ENCODE assay signal across 24 cellular contexts in the genomic region with DNA sequence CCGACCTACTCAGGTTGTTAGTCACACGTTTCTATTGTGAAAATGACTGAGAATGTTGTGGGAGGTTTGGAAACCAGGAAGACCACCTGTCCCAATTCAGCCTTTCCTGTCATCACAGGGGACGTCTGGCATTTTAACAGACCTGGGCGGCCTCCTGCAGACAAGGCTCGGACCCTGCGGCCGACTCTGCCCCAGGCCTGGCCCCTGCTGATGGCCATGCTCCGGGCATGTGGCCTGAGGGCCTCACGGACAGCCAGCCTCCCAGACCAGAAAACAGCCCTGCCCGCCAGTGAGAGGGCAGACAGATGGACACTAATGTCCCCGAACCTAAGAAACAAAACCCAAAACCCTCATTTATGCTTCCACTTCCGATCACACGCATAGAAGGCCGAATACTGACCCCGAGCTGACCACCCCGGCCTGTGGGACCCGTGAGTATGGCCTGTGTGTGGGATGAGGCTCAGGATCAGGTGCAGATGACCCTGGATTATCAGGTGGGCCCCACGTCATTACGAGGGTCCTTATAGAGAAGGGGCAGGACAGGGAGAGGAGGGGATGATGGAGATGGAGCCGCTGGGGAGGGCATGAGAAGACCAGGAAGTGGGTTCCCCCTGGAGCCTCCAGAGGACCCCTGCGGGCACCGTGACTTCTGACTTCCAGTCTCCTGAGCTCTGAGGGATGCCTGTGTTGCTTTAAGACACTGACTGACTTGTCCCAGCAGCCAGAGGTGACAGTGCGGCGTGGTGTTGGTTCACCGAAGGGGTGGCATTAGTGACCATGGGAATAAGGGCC. TPM values are rescaled to one million over a fixed set of nuclear protein-coding genes. Genes with fewer than 3 reads are reported as not detected.
DNase-seq lines count a peak whose midpoint lies in the region; ATAC-seq and TF ChIP-seq lines count a peak whose summit lies in the region.
"Had no signal": no experiment of that assay in that cellular context is flagged by ENCODE, and none has a peak within 500 bp of the region (broad histone marks: within the 10 kb centered on the region; RNA-seq: fewer than 3 reads in every experiment).

No MANE protein-coding gene starts in this region.

- H3K4me1 Mint-ChIP-seq in WTC11: peaks cover 79% of the 10 kb centered on the region
- H3K4me1 Mint-ChIP-seq: activated CD4-positive, alpha-beta T cell treated with anti-CD3 and anti-CD28 coated beads, Interleukin-2, amount 10 ng/mL, durations not matched to agents 7 days and 5 days; activated naive CD8-positive, alpha-beta T cell treated with anti-CD3 and anti-CD28 coated beads, Interleukin-2, amount 10 ng/mL, durations not matched to agents 7 days and 5 days; memory B cell; naive thymus-derived CD4-positive, alpha-beta T cell; stimulated activated naive B cell treated with anti-CD40 and anti-IgM and Interleukin-4, amounts not matched to agents 10 μg/mL and 1 μg/mL and 100 μg/mL, for 72 hours had no signal

- no peak overlapping the region for H2BK12ac ChIP-seq in mesenchymal stem cell (ENCODE audit: low read length in 2 of 2)

- no peaks in the 10 kb centered on the region for H3K36me3 ChIP-seq in heart left ventricle
- H3K36me3 ChIP-seq in mesenchymal stem cell (ENCODE audit: control insufficient read depth in 1 of 2, insufficient read depth in 2 of 2, low read depth in 1 of 2, low read length in 2 of 2): peaks cover 0 to 84% of the 10 kb centered on the region in 2 experiments
- H3K36me3 ChIP-seq in tibial artery: peaks cover 0 to 5% (median 0%) of the 10 kb centered on the region in 3 donors
- H3K36me3 ChIP-seq: pancreas, uterus had no signal

- H3K4me3 ChIP-seq in heart left ventricle (no peak overlapping the region), mesenchymal stem cell (ENCODE audit: insufficient read depth in 1 of 2, low read depth in 1 of 2, low read length in 2 of 2) (no peak overlapping the region), tibial artery (no peak overlapping the region)
- H3K4me3 ChIP-seq: dorsolateral prefrontal cortex, pancreas, uterus had no signal

- TF ChIP-seq POLR2A in heart left ventricle (IDR thresholded peaks at IDR 0.05): no peak

- peak; percentile 7 for DNase-seq in WTC11 (ENCODE audit: low spot score)
- peak; percentile 5 to 35 (median 14) for DNase-seq in heart left ventricle
- DNase-seq in mesenchymal stem cell: no peak
- DNase-seq in tibial artery: peak in 1 of 2 donors; percentile 59
- no peak for DNase-seq in SW 1271 (lab: John Stamatoyannopoulos, UW)
- DNase-seq in effector CD4-positive, alpha-beta T cell: no peak
- DNase-seq: activated CD4-positive, alpha-beta T cell treated with anti-CD3 and anti-CD28 coated beads, Interleukin-2, amount 10 ng/mL, durations not matched to agents 7 days and 5 days; activated gamma-delta T cell; activated naive CD8-positive, alpha-beta T cell treated with anti-CD3 and anti-CD28 coated beads, Interleukin-2, amount 10 ng/mL, durations not matched to agents 7 days and 5 days; activated T-cell treated with anti-CD3 and anti-CD28 coated beads, Interleukin-2, amount 50 U/mL, for 24 hours; C1 segment of cervical spinal cord; COR-L47; DMS53; dorsolateral prefrontal cortex; kidney glomerular epithelial cell; naive thymus-derived CD4-positive, alpha-beta T cell; NCI-H146; stimulated activated naive B cell treated with anti-CD40 and anti-IgM and Interleukin-4, amounts not matched to agents 10 μg/mL and 1 μg/mL and 100 μg/mL, for 72 hours; uterus had no signal

- no peak overlapping the region for H2BK120ac ChIP-seq in mesenchymal stem cell (ENCODE audit: low read depth, low read length)

- peak overlapping the region; percentile 36 for H4K91ac ChIP-seq in mesenchymal stem cell (ENCODE audit: low read length)

- peak overlapping the region; percentile 74 for H3K27ac Mint-ChIP-seq in WTC11
- H3K27ac Mint-ChIP-seq: activated CD4-positive, alpha-beta T cell treated with anti-CD3 and anti-CD28 coated beads, Interleukin-2, amount 10 ng/mL, durations not matched to agents 7 days and 5 days; activated naive CD8-positive, alpha-beta T cell treated with anti-CD3 and anti-CD28 coated beads, Interleukin-2, amount 10 ng/mL, durations not matched to agents 7 days and 5 days; activated T-cell treated with anti-CD3 and anti-CD28 coated beads, Interleukin-2, amount 50 U/mL, for 24 hours; memory B cell; naive thymus-derived CD4-positive, alpha-beta T cell; stimulated activated naive B cell treated with anti-CD40 and anti-IgM and Interleukin-4, amounts not matched to agents 10 μg/mL and 1 μg/mL and 100 μg/mL, for 72 hours; T-helper 2 cell treated with Interferon-gamma antibody and Interleukin-4, amounts not matched to agents 5 μg/mL and 100 μg/mL, for 36 hours had no signal

- H3K27me3 ChIP-seq in heart left ventricle (no peaks in the 10 kb centered on the region), mesenchymal stem cell (ENCODE audit: control insufficient read depth in 1 of 2, insufficient read depth in 1 of 2, low read length in 2 of 2) (no peaks in the 10 kb centered on the region), tibial artery (no peaks in the 10 kb centered on the region)
- H3K27me3 ChIP-seq: dorsolateral prefrontal cortex, pancreas, uterus had no signal

- CTCF ChIA-PET in WTC11 (lab: Charles Lee): interaction anchor here (0.8 to 1.2 kb wide), 2 partner anchors 106 to 276 kb away, joined by 3 to 8 read pairs; no protein-coding TSS in a partner anchor

- no peaks in the 10 kb centered on the region for H3K9me3 ChIP-seq in heart left ventricle
- H3K9me3 ChIP-seq in mesenchymal stem cell (ENCODE audit: control insufficient read depth, low read length): no peaks in the 10 kb centered on the region
- H3K9me3 ChIP-seq in tibial artery: no peaks in the 10 kb centered on the region
- H3K9me3 ChIP-seq: pancreas, uterus had no signal

- WGBS in heart left ventricle, 4 donors: 93 to 96% (median 95%) methylated on average over 25 of the region's 25 CpGs
- WGBS in mesenchymal stem cell: 95% methylated on average over 23 of the region's 25 CpGs

- H3K79me1 ChIP-seq in mesenchymal stem cell (replicated peaks; ENCODE audit: low read length, poor library complexity, severe bottlenecking): no peaks in the 10 kb centered on the region

- H4K8ac ChIP-seq in mesenchymal stem cell (ENCODE audit: low read length): no peak overlapping the region

- peak overlapping the region; percentile 19 for H2BK15ac ChIP-seq in mesenchymal stem cell (ENCODE audit: low read depth, poor library complexity, severe bottlenecking)

- H3K9ac ChIP-seq in mesenchymal stem cell (ENCODE audit: low read length): no peak overlapping the region

- no peaks in the 10 kb centered on the region for H3K9me3 Mint-ChIP-seq in WTC11
- H3K9me3 Mint-ChIP-seq: activated CD4-positive, alpha-beta T cell treated with anti-CD3 and anti-CD28 coated beads, Interleukin-2, amount 10 ng/mL, durations not matched to agents 7 days and 5 days; activated naive CD8-positive, alpha-beta T cell treated with anti-CD3 and anti-CD28 coated beads, Interleukin-2, amount 10 ng/mL, durations not matched to agents 7 days and 5 days; activated T-cell treated with anti-CD3 and anti-CD28 coated beads, Interleukin-2, amount 50 U/mL, for 24 hours; memory B cell; naive thymus-derived CD4-positive, alpha-beta T cell; stimulated activated naive B cell treated with anti-CD40 and anti-IgM and Interleukin-4, amounts not matched to agents 10 μg/mL and 1 μg/mL and 100 μg/mL, for 72 hours; T-helper 2 cell treated with Interferon-gamma antibody and Interleukin-4, amounts not matched to agents 5 μg/mL and 100 μg/mL, for 36 hours had no signal

- H3K18ac ChIP-seq in mesenchymal stem cell (ENCODE audit: low read depth in 1 of 2, low read length in 2 of 2): no peak overlapping the region

- H2AFZ ChIP-seq in mesenchymal stem cell (ENCODE audit: low read depth, low read length): no peak overlapping the region

- H3K4ac ChIP-seq in mesenchymal stem cell (ENCODE audit: low read depth in 1 of 2, low read length in 2 of 2): peak overlapping the region in 1 of 2 experiments; percentile 38

- no peak overlapping the region for H3K23ac ChIP-seq in mesenchymal stem cell (ENCODE audit: low read length in 2 of 2)

- intact Hi-C loops in heart left ventricle (cut with DNase I): no loop called here
- intact Hi-C loops in tibial artery (cut with DNase I; ENCODE audit: low total_unique reads): no loop called here

- no peaks in the 10 kb centered on the region for H3K36me3 Mint-ChIP-seq in WTC11
- H3K36me3 Mint-ChIP-seq: activated naive CD8-positive, alpha-beta T cell treated with anti-CD3 and anti-CD28 coated beads, Interleukin-2, amount 10 ng/mL, durations not matched to agents 7 days and 5 days; memory B cell; naive thymus-derived CD4-positive, alpha-beta T cell; stimulated activated naive B cell treated with anti-CD40 and anti-IgM and Interleukin-4, amounts not matched to agents 10 μg/mL and 1 μg/mL and 100 μg/mL, for 72 hours had no signal

- H3K27me3 Mint-ChIP-seq in WTC11 (ENCODE audit: low read depth): no peaks in the 10 kb centered on the region; the same call in 1 of the 2 replicates
- H3K27me3 Mint-ChIP-seq: activated CD4-positive, alpha-beta T cell treated with anti-CD3 and anti-CD28 coated beads, Interleukin-2, amount 10 ng/mL, durations not matched to agents 7 days and 5 days; activated naive CD8-positive, alpha-beta T cell treated with anti-CD3 and anti-CD28 coated beads, Interleukin-2, amount 10 ng/mL, durations not matched to agents 7 days and 5 days had no signal

- H3K27ac ChIP-seq in heart left ventricle: peak overlapping the region in 2 of 12 donors; percentile 5 to 97
- no peak overlapping the region for H3K27ac ChIP-seq in mesenchymal stem cell (ENCODE audit: low read length, poor library complexity, severe bottlenecking)
- peak overlapping the region; percentile 89 to 98 for H3K27ac ChIP-seq in tibial artery
- H3K27ac ChIP-seq: dorsolateral prefrontal cortex, pancreas, uterus had no signal

- H3K4me3 Mint-ChIP-seq in WTC11: no peak overlapping the region
- H3K4me3 Mint-ChIP-seq: activated CD4-positive, alpha-beta T cell treated with anti-CD3 and anti-CD28 coated beads, Interleukin-2, amount 10 ng/mL, durations not matched to agents 7 days and 5 days; activated naive CD8-positive, alpha-beta T cell treated with anti-CD3 and anti-CD28 coated beads, Interleukin-2, amount 10 ng/mL, durations not matched to agents 7 days and 5 days; activated T-cell treated with anti-CD3 and anti-CD28 coated beads, Interleukin-2, amount 50 U/mL, for 24 hours; memory B cell; naive thymus-derived CD4-positive, alpha-beta T cell; stimulated activated naive B cell treated with anti-CD40 and anti-IgM and Interleukin-4, amounts not matched to agents 10 μg/mL and 1 μg/mL and 100 μg/mL, for 72 hours; T-helper 2 cell treated with Interferon-gamma antibody and Interleukin-4, amounts not matched to agents 5 μg/mL and 100 μg/mL, for 36 hours had no signal

- H3K14ac ChIP-seq in mesenchymal stem cell (ENCODE audit: low read length in 2 of 2): no peak overlapping the region

- H2AK5ac ChIP-seq in mesenchymal stem cell (ENCODE audit: low read length, severe bottlenecking): no peak overlapping the region

- TF ChIP-seq CTCF in WTC11 (IDR thresholded peaks at IDR 0.05) (no peak), heart left ventricle (IDR thresholded peaks at IDR 0.05) (no peak), tibial artery (IDR thresholded peaks at IDR 0.05) (no peak)

- POLR2A ChIA-PET in WTC11 (lab: Charles Lee): interaction anchor here (0.5 to 1.5 kb wide), 2 partner anchors 57 to 127 kb away, joined by 4 to 5 read pairs; a partner anchor contains a TSS

- ATAC-seq in WTC11: no peak
- ATAC-seq in heart left ventricle: no peak
- no peak for ATAC-seq in GM19324 (IDR thresholded peaks at IDR 0.05; ENCODE audit: low FRiP score, unreplicated experiment)
- ATAC-seq: naive thymus-derived CD4-positive, alpha-beta T cell; pancreas; sciatic nerve; stimulated activated naive B cell treated with anti-CD40 and anti-IgM and Interleukin-4, amounts not matched to agents 10 μg/mL and 1 μg/mL and 100 μg/mL, for 72 hours had no signal

- peaks cover 0 to 66% (median 29%) of the 10 kb centered on the region in 12 donors for H3K4me1 ChIP-seq in heart left ventricle
- H3K4me1 ChIP-seq in mesenchymal stem cell (ENCODE audit: control insufficient read depth, insufficient read depth, low read depth, low read length): peaks cover 82% of the 10 kb centered on the region
- H3K4me1 ChIP-seq in tibial artery: peaks cover 0 to 100% (median 70%) of the 10 kb centered on the region in 4 donors
- H3K4me1 ChIP-seq: pancreas had no signal

- no peak overlapping the region for H2BK5ac ChIP-seq in mesenchymal stem cell (ENCODE audit: low read depth, low read length, poor library complexity, severe bottlenecking)

- no peak overlapping the region for H3K4me2 ChIP-seq in mesenchymal stem cell (ENCODE audit: low read length, poor library complexity, severe bottlenecking)

RNA-seq across cellular contexts. Expression of a gene that starts 9.6 kb away (rescaled TPM):
- 231 to 241 TPM (median 231 TPM) in 3 replicates for total RNA-seq in WTC11 (2021)
- total RNA-seq in heart left ventricle: 100 to 1,000 TPM in 2 of 9 donors, 10 to 100 TPM in 7; 31.7 to 109 (median 59.0) TPM
- polyA plus RNA-seq in heart left ventricle: 10 to 100 TPM; 38.9 to 65.6 TPM
- polyA plus RNA-seq in mesenchymal stem cell (2013, experiment 1 of 2): 330 TPM
- 322 TPM for polyA plus RNA-seq in mesenchymal stem cell (2013, experiment 2 of 2)

Comparison
In these comparisons a context has a peak if more than half of its experiments do, and no peak if none do; other contexts are left out.
1. DNase-seq: peak in WTC11 (single experiment) and heart left ventricle (5 of 5); none in mesenchymal stem cell (single experiment), SW 1271 (0 of 2) and effector CD4-positive, alpha-beta T cell (single experiment).